ENCODE assay signal across 27 cellular contexts in genomic region chr18:29434650-29435049, GRCh38.
"Had no signal": no experiment of that assay in that cellular context is flagged by ENCODE, and none has a peak within 500 bp of the region (broad histone marks: within the 10 kb centered on the region; RNA-seq: fewer than 3 reads in every experiment).

No MANE protein-coding gene starts in this region.

- H3K4me2 ChIP-seq: hepatocyte had no signal

- H2AFZ ChIP-seq: hepatocyte, parathyroid adenoma had no signal

- ATAC-seq: gastroesophageal sphincter; left colon; naive thymus-derived CD4-positive, alpha-beta T cell had no signal

- H3K27ac Mint-ChIP-seq: activated CD4-positive, alpha-beta memory T cell treated with anti-CD3 and anti-CD28 coated beads for 36 hours; activated CD4-positive, alpha-beta T cell treated with anti-CD3 and anti-CD28 coated beads, Interleukin-2, amount 10 ng/mL, durations not matched to agents 24 days and 14 days; activated naive CD4-positive, alpha-beta T cell treated with anti-CD3 and anti-CD28 coated beads, Interleukin-2, amount 10 ng/mL, durations not matched to agents 7 days and 5 days; activated naive CD8-positive, alpha-beta T cell treated with anti-CD3 and anti-CD28 coated beads, Interleukin-2, amount 10 ng/mL, durations not matched to agents 7 days and 5 days; activated T-cell treated with anti-CD3 and anti-CD28 coated beads, Interleukin-2, amount 50 U/mL, for 24 hours; naive thymus-derived CD4-positive, alpha-beta T cell had no signal

- H3K27me3 ChIP-seq: breast epithelium, gastroesophageal sphincter, hepatocyte, right atrium auricular region, testis, transverse colon had no signal

- H3K4me3 ChIP-seq: breast epithelium, gastroesophageal sphincter, hepatocyte, right atrium auricular region, testis, transverse colon had no signal

- H3K36me3 Mint-ChIP-seq: activated CD4-positive, alpha-beta memory T cell treated with anti-CD3 and anti-CD28 coated beads for 36 hours; activated naive CD4-positive, alpha-beta T cell treated with anti-CD3 and anti-CD28 coated beads, Interleukin-2, amount 10 ng/mL, durations not matched to agents 7 days and 5 days; activated naive CD8-positive, alpha-beta T cell treated with anti-CD3 and anti-CD28 coated beads, Interleukin-2, amount 10 ng/mL, durations not matched to agents 7 days and 5 days; naive thymus-derived CD4-positive, alpha-beta T cell had no signal

- H3K9me3 ChIP-seq: testis had no signal

- H3K27me3 Mint-ChIP-seq: activated CD4-positive, alpha-beta memory T cell treated with anti-CD3 and anti-CD28 coated beads for 36 hours; activated CD4-positive, alpha-beta T cell treated with anti-CD3 and anti-CD28 coated beads, Interleukin-2, amount 10 ng/mL, durations not matched to agents 24 days and 14 days; activated naive CD4-positive, alpha-beta T cell treated with anti-CD3 and anti-CD28 coated beads, Interleukin-2, amount 10 ng/mL, durations not matched to agents 7 days and 5 days; activated naive CD8-positive, alpha-beta T cell treated with anti-CD3 and anti-CD28 coated beads, Interleukin-2, amount 10 ng/mL, durations not matched to agents 7 days and 5 days; activated T-cell treated with anti-CD3 and anti-CD28 coated beads, Interleukin-2, amount 50 U/mL, for 24 hours; naive thymus-derived CD4-positive, alpha-beta T cell had no signal

- H3K4me1 ChIP-seq: breast epithelium, gastroesophageal sphincter, parathyroid adenoma, right atrium auricular region, testis, transverse colon had no signal

- H3K9ac ChIP-seq: parathyroid adenoma had no signal

- H3K4me1 Mint-ChIP-seq: activated CD4-positive, alpha-beta T cell treated with anti-CD3 and anti-CD28 coated beads, Interleukin-2, amount 10 ng/mL, durations not matched to agents 24 days and 14 days; activated naive CD4-positive, alpha-beta T cell treated with anti-CD3 and anti-CD28 coated beads, Interleukin-2, amount 10 ng/mL, durations not matched to agents 7 days and 5 days; activated naive CD8-positive, alpha-beta T cell treated with anti-CD3 and anti-CD28 coated beads, Interleukin-2, amount 10 ng/mL, durations not matched to agents 7 days and 5 days; naive thymus-derived CD4-positive, alpha-beta T cell had no signal

- H3K4me3 Mint-ChIP-seq: activated CD4-positive, alpha-beta memory T cell treated with anti-CD3 and anti-CD28 coated beads for 36 hours; activated CD4-positive, alpha-beta T cell treated with anti-CD3 and anti-CD28 coated beads, Interleukin-2, amount 10 ng/mL, durations not matched to agents 24 days and 14 days; activated naive CD4-positive, alpha-beta T cell treated with anti-CD3 and anti-CD28 coated beads, Interleukin-2, amount 10 ng/mL, durations not matched to agents 7 days and 5 days; activated naive CD8-positive, alpha-beta T cell treated with anti-CD3 and anti-CD28 coated beads, Interleukin-2, amount 10 ng/mL, durations not matched to agents 7 days and 5 days; activated T-cell treated with anti-CD3 and anti-CD28 coated beads, Interleukin-2, amount 50 U/mL, for 24 hours; naive thymus-derived CD4-positive, alpha-beta T cell; neural crest cell had no signal

- H3K27ac ChIP-seq: breast epithelium, gastroesophageal sphincter, hepatocyte, parathyroid adenoma, right atrium auricular region, testis, transverse colon had no signal

- H3K36me3 ChIP-seq: breast epithelium, gastroesophageal sphincter, right atrium auricular region, transverse colon had no signal

- DNase-seq: activated CD4-positive, alpha-beta memory T cell treated with anti-CD3 and anti-CD28 coated beads for 36 hours; activated CD4-positive, alpha-beta T cell treated with anti-CD3 and anti-CD28 coated beads, Interleukin-2, amount 10 ng/mL, durations not matched to agents 24 days and 14 days; activated CD4-positive, CD25-positive, alpha-beta regulatory T cell treated with anti-CD3 and anti-CD28 coated beads, Interleukin-2, amount 50 U/mL, for 72 hours; activated CD8-positive, alpha-beta memory T cell treated with anti-CD3 and anti-CD28 coated beads, Interleukin-2, amount 50 U/mL, for 48 hours; activated gamma-delta T cell; activated naive CD4-positive, alpha-beta T cell treated with anti-CD3 and anti-CD28 coated beads, Interleukin-2, amount 10 ng/mL, durations not matched to agents 7 days and 5 days; activated naive CD8-positive, alpha-beta T cell treated with anti-CD3 and anti-CD28 coated beads, Interleukin-2, amount 10 ng/mL, durations not matched to agents 7 days and 5 days; activated T-cell treated with anti-CD3 and anti-CD28 coated beads, Interleukin-2, amount 50 U/mL, for 24 hours; central memory CD4-positive, alpha-beta T cell; kidney; left colon; mammary epithelial cell; midbrain; naive thymus-derived CD4-positive, alpha-beta T cell; occipital lobe; stimulated activated CD4-positive, alpha-beta T cell treated with anti-CD3 and anti-CD28 coated beads, Interleukin-15, amount 100 ng/mL, for 24 hours; stimulated activated CD4-positive, alpha-beta T cell treated with anti-CD3 and anti-CD28 coated beads, Interleukin-2, amount 100 ng/mL, for 24 hours; stimulated activated naive CD4-positive, alpha-beta T cell treated with Interleukin-2 at 50 U/mL for 16 hours; T1000; testis; transverse colon had no signal
